ENCODE assay signal across 8 cellular contexts in the genomic region with DNA sequence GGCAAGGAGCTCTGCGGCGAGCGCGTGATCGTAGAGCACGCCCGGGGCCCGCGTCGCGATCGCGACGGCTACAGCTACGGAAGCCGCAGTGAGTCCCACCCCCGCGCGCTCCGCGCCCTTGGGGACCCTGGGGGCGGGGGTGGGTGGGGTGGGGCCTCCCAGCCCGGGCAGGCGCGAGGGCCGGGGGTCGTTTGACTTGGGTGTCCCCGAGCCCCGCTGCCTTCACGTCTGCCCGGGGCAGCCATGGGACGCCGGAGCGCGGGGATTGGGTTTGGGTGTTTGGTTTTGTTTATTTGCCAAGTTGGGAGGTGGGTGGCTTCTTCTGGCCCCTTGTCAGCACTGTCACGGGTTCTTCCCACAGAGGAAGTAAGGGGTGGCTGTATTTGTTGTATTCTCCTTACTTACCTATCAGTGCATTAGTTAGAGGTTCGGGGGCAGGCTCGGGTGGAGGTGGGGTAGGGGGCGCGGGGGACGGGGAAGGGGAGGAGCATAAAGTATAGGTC. TPM values are rescaled to one million over a fixed set of nuclear protein-coding genes. Genes with fewer than 3 reads are reported as not detected.
A peak's percentile ranks its signal among the peaks of the same experiment; 100 is the strongest.
DNase-seq lines count a peak whose midpoint lies in the region; ATAC-seq and TF ChIP-seq lines count a peak whose summit lies in the region.

No MANE protein-coding gene starts in this region.

- no peak overlapping the region for H4K8ac ChIP-seq in mesenchymal stem cell (ENCODE audit: low read length)

- intact Hi-C loops in body of pancreas (cut with DNase I) = no loop called here
- intact Hi-C loops in vagina (cut with DNase I) = loop anchor here (2.0 kb wide), 1 partner anchor 56 kb away; no protein-coding TSS in a partner anchor

- H3K79me1 ChIP-seq in mesenchymal stem cell (replicated peaks; ENCODE audit: low read length, poor library complexity, severe bottlenecking) = peaks cover 6% of the 10 kb centered on the region

- peak overlapping the region in 1 of 2 experiments; percentile 97 for H3K4ac ChIP-seq in mesenchymal stem cell (ENCODE audit: low read depth in 1 of 2, low read length in 2 of 2)

- no peak overlapping the region for H2AFZ ChIP-seq in mesenchymal stem cell (ENCODE audit: low read depth, low read length)

- H3K36me3 ChIP-seq in body of pancreas (replicated peaks in 1 of 2; ENCODE audit: insufficient read depth in 1 of 2, low read depth in 2 of 2) (peaks cover 11 to 13% of the 10 kb centered on the region in 2 donors), mesenchymal stem cell (ENCODE audit: control insufficient read depth in 1 of 2, insufficient read depth in 2 of 2, low read depth in 1 of 2, low read length in 2 of 2) (peaks cover 9 to 46% of the 10 kb centered on the region in 2 experiments), vagina (peaks cover 0 to 34% of the 10 kb centered on the region in 2 donors)

- peak overlapping the region; percentile 46 for H3K4me2 ChIP-seq in mesenchymal stem cell (ENCODE audit: low read length, poor library complexity, severe bottlenecking)

- peak overlapping the region in 1 of 2 experiments; percentile 40 for H3K23ac ChIP-seq in mesenchymal stem cell (ENCODE audit: low read length in 2 of 2)

- H2BK5ac ChIP-seq in mesenchymal stem cell (ENCODE audit: low read depth, low read length, poor library complexity, severe bottlenecking) = peak overlapping the region; percentile 98

- H3K27ac ChIP-seq in body of pancreas = peak overlapping the region; percentile 98 to 100 (median 99)
- H3K27ac ChIP-seq in mesenchymal stem cell (ENCODE audit: low read length, poor library complexity, severe bottlenecking) = peak overlapping the region; percentile 30
- peak overlapping the region; percentile 100 for H3K27ac ChIP-seq in vagina

- TF ChIP-seq CTCF in body of pancreas (IDR thresholded peaks at IDR 0.05) = no peak
- no peak for TF ChIP-seq CTCF in vagina (IDR thresholded peaks at IDR 0.05)

- H4K91ac ChIP-seq in mesenchymal stem cell (ENCODE audit: low read length) = peak overlapping the region; percentile 100

- peak overlapping the region; percentile 98 to 100 for H3K18ac ChIP-seq in mesenchymal stem cell (ENCODE audit: low read depth in 1 of 2, low read length in 2 of 2)

- H3K9me3 ChIP-seq in body of pancreas = no peaks in the 10 kb centered on the region
- no peaks in the 10 kb centered on the region for H3K9me3 ChIP-seq in mesenchymal stem cell (ENCODE audit: control insufficient read depth, low read length)
- no peaks in the 10 kb centered on the region for H3K9me3 ChIP-seq in vagina

- 0 to 4% methylated on average over 6 to 25 of the region's 41 CpGs for WGBS in body of pancreas, 2 donors
- 2% methylated on average over 29 of the region's 41 CpGs for WGBS in mesenchymal stem cell

- TF ChIP-seq POLR2A in body of pancreas (IDR thresholded peaks at IDR 0.05) = no peak
- no peak for TF ChIP-seq POLR2A in vagina (IDR thresholded peaks at IDR 0.05)

- peak overlapping the region; percentile 49 for H2BK120ac ChIP-seq in mesenchymal stem cell (ENCODE audit: low read depth, low read length)

- peak overlapping the region; percentile 100 for H3K9ac ChIP-seq in mesenchymal stem cell (ENCODE audit: low read length)

- H2BK15ac ChIP-seq in mesenchymal stem cell (ENCODE audit: low read depth, poor library complexity, severe bottlenecking) = no peak overlapping the region

- no peak overlapping the region for H2AK5ac ChIP-seq in mesenchymal stem cell (ENCODE audit: low read length, severe bottlenecking)

- H3K4me1 ChIP-seq in body of pancreas (peaks cover 50% of the 10 kb centered on the region), mesenchymal stem cell (ENCODE audit: control insufficient read depth, insufficient read depth, low read depth, low read length) (peaks cover 3% of the 10 kb centered on the region), vagina (peaks cover 29% of the 10 kb centered on the region)

- H3K4me3 ChIP-seq in body of pancreas = peak overlapping the region; percentile 50 to 73
- peak overlapping the region; percentile 92 for H3K4me3 ChIP-seq in mesenchymal stem cell (ENCODE audit: insufficient read depth in 1 of 2, low read depth in 1 of 2, low read length in 2 of 2)
- H3K4me3 ChIP-seq in vagina = peak overlapping the region; percentile 99 to 100

- no peak overlapping the region for H2BK12ac ChIP-seq in mesenchymal stem cell (ENCODE audit: low read length in 2 of 2)

- peak; percentile 72 for DNase-seq in DMS53 (lab: John Stamatoyannopoulos, UW)
- DNase-seq in DMS53 treated with DMSO at 0.1 percent for 48 hours (lab: John Stamatoyannopoulos, UW; ENCODE audit: unreplicated experiment) = no peak
- no peak for DNase-seq in body of pancreas
- peak; percentile 26 for DNase-seq in mesenchymal stem cell
- DNase-seq in vagina (ENCODE audit: extremely low spot score in 2 of 2) = no peak
- DNase-seq in HT-29 (ENCODE audit: low spot score) = no peak
- no peak for DNase-seq in DMS153 treated with DMSO at 0.1 percent for 48 hours (lab: John Stamatoyannopoulos, UW; ENCODE audit: unreplicated experiment)

- ATAC-seq in HG03442 (IDR thresholded peaks at IDR 0.05; ENCODE audit: unreplicated experiment) = peak; percentile 12
- no peak for ATAC-seq in body of pancreas

- H3K27me3 ChIP-seq in body of pancreas = no peaks in the 10 kb centered on the region
- peaks cover 10 to 12% of the 10 kb centered on the region in 2 experiments for H3K27me3 ChIP-seq in mesenchymal stem cell (ENCODE audit: control insufficient read depth in 1 of 2, insufficient read depth in 1 of 2, low read length in 2 of 2)
- H3K27me3 ChIP-seq in vagina = no peaks in the 10 kb centered on the region

- H3K14ac ChIP-seq in mesenchymal stem cell (ENCODE audit: low read length in 2 of 2) = peak overlapping the region in 1 of 2 experiments; percentile 99

RNA-seq across cellular contexts. Expression of a gene that starts 0.8 kb away (rescaled TPM):
- total RNA-seq in body of pancreas = 10 to 100 TPM; 58.4 to 90.6 TPM
- 82.7 TPM for polyA plus RNA-seq in mesenchymal stem cell (2013, experiment 1 of 2)
- polyA plus RNA-seq in mesenchymal stem cell (2013, experiment 2 of 2) = 82.2 TPM
- total RNA-seq in vagina = 112 TPM
- 68.8 and 78.6 TPM in 2 replicates for total RNA-seq in HT-29 (2014; rRNA removed; shearing (Covaris generic))

RNA-seq across cellular contexts. Expression of a gene that starts 49.0 kb away (rescaled TPM):
- total RNA-seq in body of pancreas (10 to 100 TPM in 1 of 2 donors, 1 to 10 TPM in 1; 4.9 to 10.1 TPM), vagina (20.9 TPM)
- 2.6 TPM for polyA plus RNA-seq in mesenchymal stem cell (2013, experiment 1 of 2)
- 2.4 TPM for polyA plus RNA-seq in mesenchymal stem cell (2013, experiment 2 of 2)
- total RNA-seq in HT-29 (2014; rRNA removed; shearing (Covaris generic)) = 9.7 and 9.9 TPM in 2 replicates

Comparison
In these comparisons a context has a peak if more than half of its experiments do, and no peak if none do; other contexts are left out.
1. DNase-seq: peak in DMS53 (single experiment) and mesenchymal stem cell (single experiment); none in DMS53 treated with DMSO at 0.1 percent for 48 hours (single experiment), body of pancreas (0 of 4), vagina (0 of 2), HT-29 (single experiment) and DMS153 treated with DMSO at 0.1 percent for 48 hours (single experiment).
2. H3K27ac ChIP-seq: peak in every context shown above with its lines; median percentile 100 in vagina; 99 in body of pancreas; 30 in mesenchymal stem cell.
3. Peak in every context shown above with its lines, with median percentiles within 50 percentile points of each other: H3K4me3 ChIP-seq.